8 cellular contexts compared by ENCODE assay signal in genomic region chr6:111721677-111722219, GRCh38.
DNase-seq lines count a peak whose midpoint lies in the region; ATAC-seq and TF ChIP-seq lines count a peak whose summit lies in the region.

No MANE protein-coding gene starts in this region.

- H3K27me3 ChIP-seq in ovary, result no peaks in the 10 kb centered on the region

- TF ChIP-seq EP300 in ovary (IDR thresholded peaks at IDR 0.05), result no peak

- H3K27ac Mint-ChIP-seq in T-cell, result peak overlapping the region; percentile 82 to 87
- peak overlapping the region; percentile 41 to 92 (median 88) for H3K27ac Mint-ChIP-seq in naive thymus-derived CD8-positive, alpha-beta T cell

- ATAC-seq in T-cell (replicated peaks in 1 of 4) (no peak), GM18909 (IDR thresholded peaks at IDR 0.05; ENCODE audit: poor library complexity, unreplicated experiment) (no peak)
- ATAC-seq in naive thymus-derived CD8-positive, alpha-beta T cell, result peak in 1 of 2 donors; percentile 49

- CTCF ChIA-PET in T-cell (lab: Charles Lee), result interaction anchor here (0.6 to 2.0 kb wide), 12 partner anchors 12 to 334 kb away, joined by 3 to 7 read pairs (median 4); no protein-coding TSS in a partner anchor

- H3K4me3 Mint-ChIP-seq in T-cell, result peak overlapping the region in 1 of 3 donors; percentile 42
- peak overlapping the region in 4 of 10 donors; percentile 26 to 78 (median 42) for H3K4me3 Mint-ChIP-seq in naive thymus-derived CD8-positive, alpha-beta T cell

- peak; percentile 48 for DNase-seq in activated naive CD4-positive, alpha-beta T cell treated with Interleukin-2 at 50 U/mL for 16 hours
- no peak for DNase-seq in activated naive CD4-positive, alpha-beta T cell (lab: John Stamatoyannopoulos, UW)
- DNase-seq in T-cell (peak in 25 of 34 experiments; percentile 8 to 47 (median 32)), coronary artery (ENCODE audit: low spot score) (no peak), NCI-H345 treated with DMSO at 0.1 percent for 48 hours (lab: John Stamatoyannopoulos, UW; ENCODE audit: unreplicated experiment) (no peak), ovary (no peak)
- DNase-seq in naive thymus-derived CD8-positive, alpha-beta T cell, result peak in 7 of 10 donors; percentile 32 to 66 (median 52)

- H3K9me3 ChIP-seq in ovary, result no peaks in the 10 kb centered on the region

- TF ChIP-seq CTCF in coronary artery (IDR thresholded peaks at IDR 0.05) (peak; percentile 13), ovary (IDR thresholded peaks at IDR 0.05) (peak in 1 of 3 donors; percentile 14)

- H3K27me3 Mint-ChIP-seq in T-cell, result no peaks in the 10 kb centered on the region
- H3K27me3 Mint-ChIP-seq in naive thymus-derived CD8-positive, alpha-beta T cell, result no peaks in the 10 kb centered on the region

- no peaks in the 10 kb centered on the region for H3K36me3 ChIP-seq in ovary

- intact Hi-C loops in ovary (cut with DNase I), result no loop called here

- H3K9me3 Mint-ChIP-seq in T-cell, result no peaks in the 10 kb centered on the region
- no peaks in the 10 kb centered on the region for H3K9me3 Mint-ChIP-seq in naive thymus-derived CD8-positive, alpha-beta T cell

- H3K4me3 ChIP-seq in coronary artery (no peak overlapping the region), ovary (no peak overlapping the region)

- H3K4me1 Mint-ChIP-seq in T-cell, result peaks cover 71 to 86% (median 86%) of the 10 kb centered on the region in 3 donors
- peaks cover 34 to 76% (median 75%) of the 10 kb centered on the region in 4 donors for H3K4me1 Mint-ChIP-seq in naive thymus-derived CD8-positive, alpha-beta T cell

- H3K36me3 Mint-ChIP-seq in T-cell, result peaks cover 64% of the 10 kb centered on the region
- H3K36me3 Mint-ChIP-seq in naive thymus-derived CD8-positive, alpha-beta T cell, result peaks cover 0 to 40% (median 27%) of the 10 kb centered on the region in 3 donors

- no peak for TF ChIP-seq POLR2A in ovary (IDR thresholded peaks at IDR 0.05)

- H3K4me1 ChIP-seq in ovary (ENCODE audit: insufficient read depth), result peaks cover 2% of the 10 kb centered on the region

- 86 to 90% (median 90%) methylated on average over 3 of the region's 3 CpGs for WGBS in ovary, 3 donors

- POLR2A ChIA-PET in T-cell (lab: Charles Lee), result no interaction called here
- POLR2A ChIA-PET in naive thymus-derived CD8-positive, alpha-beta T cell (lab: Charles Lee), result interaction anchor here (1.2 kb wide), 1 partner anchor 24 kb away, joined by 3 read pairs; no protein-coding TSS in a partner anchor

- H3K27ac ChIP-seq in coronary artery, result peak overlapping the region in 1 of 2 donors; percentile 63
- H3K27ac ChIP-seq in ovary, result no peak overlapping the region

Comparison
In these comparisons a context has a peak if more than half of its experiments do, and no peak if none do; other contexts are left out.
1. DNase-seq: peak in activated naive CD4-positive, alpha-beta T cell treated with Interleukin-2 at 50 U/mL for 16 hours (single experiment), T-cell (25 of 34) and naive thymus-derived CD8-positive, alpha-beta T cell (7 of 10); none in activated naive CD4-positive, alpha-beta T cell (0 of 4), coronary artery (single experiment), NCI-H345 treated with DMSO at 0.1 percent for 48 hours (single experiment) and ovary (0 of 5).